33 cellular contexts compared by ENCODE assay signal in the genomic region with DNA sequence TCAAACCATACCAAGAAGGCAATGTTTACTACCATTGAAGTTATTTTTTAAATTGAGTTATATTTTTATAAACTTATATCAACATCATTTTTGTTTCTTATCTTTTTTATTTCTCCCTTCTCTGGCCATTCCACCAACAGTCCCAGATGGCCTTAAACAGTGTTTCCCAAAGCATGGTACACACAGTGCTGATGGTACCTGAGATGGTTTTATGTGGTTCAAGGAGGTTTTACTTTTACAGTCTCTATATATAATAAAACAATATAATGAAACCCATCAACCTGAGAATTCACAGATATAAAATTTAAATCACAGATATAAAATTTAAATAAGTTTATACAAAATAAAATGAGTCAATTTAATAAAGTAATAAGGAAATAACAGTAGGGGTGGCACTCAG.
"Had no signal": no experiment of that assay in that cellular context is flagged by ENCODE, and none has a peak within 500 bp of the region (broad histone marks: within the 10 kb centered on the region; RNA-seq: fewer than 3 reads in every experiment).

No MANE protein-coding gene starts in this region.

- H3K4me3 ChIP-seq: MG63 had no signal

- H3K27me3 ChIP-seq: MG63 had no signal

- H3K4me2 ChIP-seq: KMS-11 had no signal

- DNase-seq: Karpas-422, Kasumi-1, KG1, MG63, MM.1S, MV-4-11, NCI-H1048, NCI-H1092, NCI-H1092 treated with DMSO at 0.1 percent for 48 hours, NCI-H1105, NCI-H1105 treated with DMSO at 0.1 percent for 48 hours, NCI-H1417, NCI-H1436, NCI-H1436 treated with DMSO at 0.1 percent for 48 hours, NCI-H146, NCI-H1694, NCI-H1694 treated with DMSO at 0.1 percent for 48 hours, NCI-H187, NCI-H187 treated with DMSO at 0.1 percent for 48 hours, NCI-H1930, NCI-H2029, NCI-H2029 treated with DMSO at 0.1 percent for 48 hours, NCI-H2081, NCI-H2081 treated with DMSO at 0.1 percent for 48 hours, NCI-H2107, NCI-H2171, NCI-H2171 treated with DMSO at 0.1 percent for 48 hours, NCI-H2227 treated with DMSO at 0.1 percent for 48 hours, NCI-H226, NCI-H345, NCI-H446 treated with DMSO at 0.1 percent for 48 hours, NCI-H510A had no signal

- H3K27ac ChIP-seq: KMS-11 had no signal

- H3K36me3 ChIP-seq: MG63 had no signal
